ENCODE assay signal across 31 cellular contexts in the genomic region with DNA sequence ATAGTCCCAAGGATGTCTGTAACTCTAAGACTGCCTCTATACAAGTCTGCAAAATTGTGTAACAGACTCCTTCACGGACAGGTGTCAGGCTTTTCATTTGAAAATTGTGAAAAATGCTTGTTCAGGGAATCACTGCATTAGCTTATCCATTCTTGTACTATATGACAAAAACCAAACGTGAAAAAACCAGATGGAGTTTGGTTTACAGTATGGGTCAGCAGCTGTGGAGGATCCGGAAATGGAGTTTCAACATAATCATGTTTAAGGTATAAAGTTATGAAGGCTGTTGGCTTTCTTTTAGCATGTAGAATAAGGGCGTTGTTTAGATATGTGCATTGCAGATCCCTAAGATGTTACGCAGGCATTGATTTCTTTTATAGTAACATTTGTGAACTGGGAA.
"Had no signal": no experiment of that assay in that cellular context is flagged by ENCODE, and none has a peak within 500 bp of the region (broad histone marks: within the 10 kb centered on the region; RNA-seq: fewer than 3 reads in every experiment).

No MANE protein-coding gene starts in this region.

- H3K27ac ChIP-seq: neural progenitor cell, ovary, parathyroid adenoma, psoas muscle, right lobe of liver, skin epidermis, spleen, suprapubic skin, testis, tibial artery, upper lobe of right lung, uterus had no signal

- H3K9me3 ChIP-seq: ovary, psoas muscle, right lobe of liver, spleen, suprapubic skin, testis, tibial artery, transverse colon, upper lobe of right lung, uterus had no signal

- H3K4me3 Mint-ChIP-seq: natural killer cell; nephron; neural progenitor cell; stimulated activated memory B cell treated with anti-CD40 and anti-IgM and Interleukin-4, amounts not matched to agents 10 μg/mL and 1 μg/mL and 100 μg/mL, for 72 hours; stimulated activated naive CD8-positive, alpha-beta T cell treated with anti-CD3 and anti-CD28 coated beads, Interleukin-15, amount 100 ng/mL, for 72 hours; type B pancreatic cell had no signal

- H3K36me3 ChIP-seq: neural progenitor cell, ovary, right lobe of liver, transverse colon, uterus had no signal

- H3K9me3 Mint-ChIP-seq: natural killer cell; nephron; neural progenitor cell; stimulated activated memory B cell treated with anti-CD40 and anti-IgM and Interleukin-4, amounts not matched to agents 10 μg/mL and 1 μg/mL and 100 μg/mL, for 72 hours; stimulated activated naive CD8-positive, alpha-beta T cell treated with anti-CD3 and anti-CD28 coated beads, Interleukin-15, amount 100 ng/mL, for 72 hours; type B pancreatic cell had no signal

- H3K27me3 ChIP-seq: neural progenitor cell, ovary, right lobe of liver, spleen, suprapubic skin, testis, tibial artery, transverse colon, upper lobe of right lung, uterus had no signal

- H3K4me2 ChIP-seq: neural progenitor cell had no signal

- H3K4me3 ChIP-seq: neural progenitor cell, ovary, psoas muscle, right lobe of liver, skin epidermis, smooth muscle cell, spleen, suprapubic skin, testis, tibial artery, transverse colon, upper lobe of right lung, uterus had no signal

- H3K27me3 Mint-ChIP-seq: progenitor cell of endocrine pancreas; stimulated activated memory B cell treated with anti-CD40 and anti-IgM and Interleukin-4, amounts not matched to agents 10 μg/mL and 1 μg/mL and 100 μg/mL, for 72 hours; stimulated activated naive CD8-positive, alpha-beta T cell treated with anti-CD3 and anti-CD28 coated beads, Interleukin-15, amount 100 ng/mL, for 72 hours had no signal

- H3K4me1 Mint-ChIP-seq: natural killer cell; stimulated activated memory B cell treated with anti-CD40 and anti-IgM and Interleukin-4, amounts not matched to agents 10 μg/mL and 1 μg/mL and 100 μg/mL, for 72 hours had no signal

- H3K36me3 Mint-ChIP-seq: neural progenitor cell had no signal

- H3K79me2 ChIP-seq: parathyroid adenoma had no signal

- H3K4me1 ChIP-seq: neural progenitor cell, suprapubic skin had no signal

- ATAC-seq: natural killer cell; psoas muscle; right cardiac atrium; right lobe of liver; stimulated activated memory B cell treated with anti-CD40 and anti-IgM and Interleukin-4, amounts not matched to agents 10 μg/mL and 1 μg/mL and 100 μg/mL, for 72 hours; stimulated activated naive CD8-positive, alpha-beta T cell treated with anti-CD3 and anti-CD28 coated beads, Interleukin-15, amount 100 ng/mL, for 72 hours; stimulated activated naive CD8-positive, alpha-beta T cell treated with anti-CD3 and anti-CD28 coated beads, Interleukin-15, Interleukin-2, amounts not matched to agents 100 U/mL and 50 U/mL, for 24 hours; upper lobe of right lung had no signal

- H3K9ac ChIP-seq: neural progenitor cell, parathyroid adenoma had no signal

- H2AFZ ChIP-seq: neural progenitor cell, parathyroid adenoma had no signal

- DNase-seq: natural killer cell; occipital lobe; ovary; posterior cingulate gyrus; psoas muscle; right cardiac atrium; right lobe of liver; spleen; stimulated activated CD4-positive, alpha-beta T cell treated with anti-CD3 and anti-CD28 coated beads, Interleukin-12 subunit alpha, Interleukin-12 subunit beta, amount 100 ng/mL, for 4 hours; stimulated activated CD4-positive, alpha-beta T cell treated with anti-CD3 and anti-CD28 coated beads, Interleukin-1b, Interleukin-23, amount 100 ng/mL, for 48 hours; stimulated activated CD4-positive, alpha-beta T cell treated with anti-CD3 and anti-CD28 coated beads, Interleukin-4, amount 100 ng/mL, for 1 hour; stimulated activated CD4-positive, alpha-beta T cell treated with anti-CD3 and anti-CD28 coated beads, Interleukin-4, amount 100 ng/mL, for 4 hours; stimulated activated CD8-positive, alpha-beta memory T cell treated with anti-CD3 and anti-CD28 coated beads, Interleukin-4, amount 100 ng/mL, for 48 hours; stimulated activated naive CD4-positive, alpha-beta T cell; stimulated activated naive CD8-positive, alpha-beta T cell treated with anti-CD3 and anti-CD28 coated beads, Interleukin-15, amount 100 ng/mL, for 72 hours; stimulated activated naive CD8-positive, alpha-beta T cell treated with anti-CD3 and anti-CD28 coated beads, Interleukin-15, Interleukin-2, amounts not matched to agents 100 U/mL and 50 U/mL, for 24 hours; substantia nigra; testis; tibial artery; transverse colon; upper lobe of right lung; uterus had no signal

- H3K27ac Mint-ChIP-seq: natural killer cell; neural progenitor cell; progenitor cell of endocrine pancreas; stimulated activated memory B cell treated with anti-CD40 and anti-IgM and Interleukin-4, amounts not matched to agents 10 μg/mL and 1 μg/mL and 100 μg/mL, for 72 hours; stimulated activated naive CD8-positive, alpha-beta T cell treated with anti-CD3 and anti-CD28 coated beads, Interleukin-15, amount 100 ng/mL, for 72 hours; type B pancreatic cell had no signal
